Comparison of ENCODE assay signal across 22 cellular contexts in genomic region chr2:65386340-65386739, GRCh38. TPM values are rescaled to one million over a fixed set of nuclear protein-coding genes. Genes with fewer than 3 reads are reported as not detected.
A peak's percentile ranks its signal among the peaks of the same experiment; 100 is the strongest.
DNase-seq lines count a peak whose midpoint lies in the region; ATAC-seq, FAIRE-seq and TF ChIP-seq lines count a peak whose summit lies in the region.
"Had no signal": no experiment of that assay in that cellular context is flagged by ENCODE, and none has a peak within 500 bp of the region (broad histone marks: within the 10 kb centered on the region; RNA-seq: fewer than 3 reads in every experiment).

No MANE protein-coding gene starts in this region.

- ATAC-seq in HCT116 (no peak), GM21528 (IDR thresholded peaks at IDR 0.05; ENCODE audit: low FRiP score, unreplicated experiment) (no peak), GM21825 (IDR thresholded peaks at IDR 0.05; ENCODE audit: unreplicated experiment) (no peak)
- ATAC-seq: T-helper 17 cell had no signal

- H3K9ac ChIP-seq in HCT116 (ENCODE audit: low read length) (no peak overlapping the region), H1 (replicated peaks in 1 of 4; ENCODE audit: extremely low read depth in 1 of 4, low read depth in 3 of 4, low read length in 3 of 4) (no peak overlapping the region)

- H3K23me2 ChIP-seq in H1 (ENCODE audit: low read depth, low read length) = peaks cover 2% of the 10 kb centered on the region; the same call in 1 of the 2 replicates

- H3K9me3 ChIP-seq in HCT116 (ENCODE audit: control insufficient read depth in 1 of 2, insufficient read depth in 1 of 2, low read depth in 1 of 2, low read length in 2 of 2) = no peaks in the 10 kb centered on the region
- H3K9me3 ChIP-seq in OCI-LY7 (ENCODE audit: low read length) = no peaks in the 10 kb centered on the region
- H3K9me3 ChIP-seq in H1 (ENCODE audit: insufficient read depth in 2 of 2, low read depth in 1 of 2, low read length in 1 of 2) = no peaks in the 10 kb centered on the region
- H3K9me3 ChIP-seq in SJCRH30 (replicated peaks) = no peaks in the 10 kb centered on the region
- H3K9me3 ChIP-seq: Peyer's patch had no signal

- no peak overlapping the region for H2BK15ac ChIP-seq in H1 (ENCODE audit: low read length)

- no peaks in the 10 kb centered on the region for H3K36me3 ChIP-seq in HCT116 (ENCODE audit: control insufficient read depth in 1 of 2, insufficient read depth in 2 of 2, low read length in 2 of 2)
- H3K36me3 ChIP-seq in OCI-LY7 (ENCODE audit: insufficient read depth, low read length) = peaks cover 4% of the 10 kb centered on the region; the same call in 1 of the 2 replicates
- H3K36me3 ChIP-seq in H1 (ENCODE audit: control insufficient read depth in 2 of 4, insufficient read depth in 4 of 4, low read length in 3 of 4) = no peaks in the 10 kb centered on the region
- no peaks in the 10 kb centered on the region for H3K36me3 ChIP-seq in SJCRH30
- H3K36me3 ChIP-seq: Peyer's patch had no signal

- no peak overlapping the region for H4K8ac ChIP-seq in H1 (ENCODE audit: extremely low read depth, insufficient read depth, low read length)

- no peak for TF ChIP-seq POLR2A in HCT116 (IDR thresholded peaks at IDR 0.05; ENCODE audit: borderline replicate concordance, extremely low read depth, insufficient read depth, insufficient read length)
- no peak for TF ChIP-seq POLR2A in H1 (IDR thresholded peaks at IDR 0.05; ENCODE audit: control extremely low read depth in 1 of 2, low read depth in 2 of 2, low read length in 2 of 2)

- peaks cover 82 to 92% of the 10 kb centered on the region in 2 experiments for H3K4me1 ChIP-seq in HCT116 (ENCODE audit: control insufficient read depth in 1 of 2, insufficient read depth in 2 of 2, low read length in 2 of 2)
- peaks cover 99% of the 10 kb centered on the region for H3K4me1 ChIP-seq in OCI-LY7 (ENCODE audit: insufficient read depth, low read length, poor library complexity, severe bottlenecking)
- H3K4me1 ChIP-seq in H1 (replicated peaks in 1 of 4; ENCODE audit: control insufficient read depth in 3 of 4, insufficient read depth in 4 of 4, low read length in 3 of 4) = peaks cover 0 to 4% (median 1%) of the 10 kb centered on the region in 4 experiments; a peak in 4 of 7 replicates
- peaks cover 24% of the 10 kb centered on the region for H3K4me1 ChIP-seq in SJCRH30

- CTCF ChIA-PET in HCT116 (lab: Charles Lee) = interaction anchor here (1.0 kb wide), 1 partner anchor 15 kb away, joined by 3 read pairs; no protein-coding TSS in a partner anchor
- CTCF ChIA-PET in OCI-LY7 (lab: Charles Lee; ENCODE audit: unreplicated experiment) = interaction anchor here (1.4 kb wide), 1 partner anchor 11 kb away, joined by 5 read pairs; no protein-coding TSS in a partner anchor
- CTCF ChIA-PET in H1 (lab: Charles Lee; ENCODE audit: partially characterized antibody) = interaction anchor here (0.6 to 1.8 kb wide), 6 partner anchors 10 to 165 kb away, joined by 3 to 6 read pairs (median 4); no protein-coding TSS in a partner anchor

- H4K20me1 ChIP-seq in HCT116 (ENCODE audit: insufficient read depth) = no peaks in the 10 kb centered on the region
- no peaks in the 10 kb centered on the region for H4K20me1 ChIP-seq in OCI-LY7 (ENCODE audit: insufficient read depth, low read length)
- H4K20me1 ChIP-seq in H1 (replicated peaks in 1 of 2; ENCODE audit: control insufficient read depth in 1 of 2, insufficient read depth in 2 of 2, low read length in 2 of 2) = peaks cover 7 to 8% of the 10 kb centered on the region in 2 experiments

- no peak overlapping the region for H2BK5ac ChIP-seq in H1 (ENCODE audit: low read depth, low read length)

- no peak overlapping the region for H2BK12ac ChIP-seq in H1 (ENCODE audit: low read depth, low read length)

- POLR2A ChIA-PET in HCT116 (lab: Charles Lee) = no interaction called here
- POLR2A ChIA-PET in OCI-LY7 (lab: Charles Lee) = interaction anchor here (0.6 to 9.4 kb wide), 24 partner anchors 10 to 1832 kb away, joined by 3 to 104 read pairs (median 5); no protein-coding TSS in a partner anchor
- POLR2A ChIA-PET in H1 (lab: Charles Lee; ENCODE audit: partially characterized antibody) = no interaction called here

- no peak for FAIRE-seq in H1 (lab: Jason Lieb, UNC)
- FAIRE-seq: GM19239 had no signal

- H3K79me1 ChIP-seq in H1 (ENCODE audit: low read depth, low read length) = peaks cover 4% of the 10 kb centered on the region

- peak; percentile 20 for DNase-seq in AG10803 (ENCODE audit: low read depth)
- DNase-seq in HCT116 (ENCODE audit: low read depth, low spot score) = no peak
- DNase-seq in OCI-LY7 (ENCODE audit: low spot score) = no peak
- no peak for DNase-seq in H1 (ENCODE audit: low read depth in 1 of 2, low spot score in 2 of 2)
- DNase-seq in NCI-H1436 treated with DMSO at 0.1 percent for 48 hours (lab: John Stamatoyannopoulos, UW) = no peak
- DNase-seq in SJCRH30 = no peak
- DNase-seq: AML-193; Calu3; CD4-positive, alpha-beta T cell; DMS53; H9; Karpas-422; MM.1S; NCI-H1417 treated with DMSO at 0.1 percent for 48 hours; NCI-H2029 treated with DMSO at 0.1 percent for 48 hours; NCI-H748 treated with DMSO at 0.1 percent for 48 hours; Peyer's patch; Right ventricle myocardium superior; T-helper 17 cell had no signal

- no peak overlapping the region for H4K91ac ChIP-seq in H1 (replicated peaks; ENCODE audit: insufficient read length, low read length)

- H3K4me2 ChIP-seq in HCT116 (ENCODE audit: low read length) (peak overlapping the region; percentile 0; the same call in 1 of the 2 replicates), OCI-LY7 (ENCODE audit: low read length) (peak overlapping the region; percentile 48), H1 (ENCODE audit: insufficient read depth in 1 of 2, low read depth in 2 of 2, low read length in 2 of 2) (no peak overlapping the region)

- no peak overlapping the region for H3K18ac ChIP-seq in H1 (ENCODE audit: extremely low read depth, low read length)

- H3K56ac ChIP-seq in H1 (replicated peaks; ENCODE audit: insufficient read length, low read depth, low read length) = no peak overlapping the region

- no peak overlapping the region for H3K14ac ChIP-seq in H1 (ENCODE audit: insufficient read length)

- H2BK120ac ChIP-seq in H1 (replicated peaks; ENCODE audit: low read depth, low read length) = no peak overlapping the region

- H4K5ac ChIP-seq in H1 (ENCODE audit: insufficient read length, low read depth, low read length) = no peak overlapping the region

- H2AK5ac ChIP-seq in H1 (ENCODE audit: low read depth, low read length) = no peak overlapping the region

- H3K4me3 ChIP-seq in AG10803 (ENCODE audit: low read length) = no peak overlapping the region
- H3K4me3 ChIP-seq in HCT116 (replicated peaks in 1 of 2; ENCODE audit: low read depth in 1 of 2, low read length in 2 of 2) = no peak overlapping the region
- H3K4me3 ChIP-seq in OCI-LY7 (ENCODE audit: low read depth, low read length, poor library complexity, severe bottlenecking) = no peak overlapping the region
- H3K4me3 ChIP-seq in H1 (ENCODE audit: extremely low read depth in 1 of 4, insufficient read depth in 2 of 4, low read depth in 3 of 4, low read length in 4 of 4) = no peak overlapping the region
- no peak overlapping the region for H3K4me3 ChIP-seq in SJCRH30
- H3K4me3 ChIP-seq: Peyer's patch had no signal

- TF ChIP-seq EP300 in H1 (IDR thresholded peaks at IDR 0.05; ENCODE audit: borderline replicate concordance in 1 of 2, low read depth in 2 of 2, low read length in 2 of 2) = no peak

- H3K4ac ChIP-seq in H1 (replicated peaks; ENCODE audit: insufficient read length, low read depth, low read length) = no peak overlapping the region

- H3K9me2 ChIP-seq in HCT116 (ENCODE audit: insufficient read depth) = no peaks in the 10 kb centered on the region
- H3K9me2 ChIP-seq in OCI-LY7 (ENCODE audit: insufficient read depth, low read length) = no peaks in the 10 kb centered on the region

- 90% methylated on average over 3 of the region's 3 CpGs; no CpG with 5 or more reads in 1 of the 2 experiments for WGBS in H1 (ENCODE audit: extremely low coverage in 1 of 2, insufficient coverage in 1 of 2, insufficient read length in 1 of 2, insufficient replicate concordance in 2 of 2, low coverage in 1 of 2, low lambda C conversion rate in 2 of 2, missing lambda C conversion rate in 1 of 2), 2 experiments

- TF ChIP-seq RAD21 in HCT116 (IDR thresholded peaks at IDR 0.05; ENCODE audit: low read depth) = no peak
- no peak for TF ChIP-seq RAD21 in H1 (IDR thresholded peaks at IDR 0.05 in 1 of 2, conservative IDR thresholded peaks at IDR 0.05 in 1 of 2; ENCODE audit: low read depth in 2 of 2, low read length in 2 of 2)

- no peak overlapping the region for H2BK20ac ChIP-seq in H1 (ENCODE audit: low read length)

- H3K27ac ChIP-seq in HCT116 (ENCODE audit: low read depth, low read length) (no peak overlapping the region), OCI-LY7 (ENCODE audit: low read depth, low read length, poor library complexity, severe bottlenecking) (peak overlapping the region; percentile 96), H1 (ENCODE audit: low read depth, low read length) (no peak overlapping the region), SJCRH30 (no peak overlapping the region)
- H3K27ac ChIP-seq: Peyer's patch had no signal

- H3K27me3 ChIP-seq in HCT116 (ENCODE audit: insufficient read depth, low read length) = no peaks in the 10 kb centered on the region
- H3K27me3 ChIP-seq in H1 (replicated peaks in 1 of 4; ENCODE audit: control insufficient read depth in 3 of 4, extremely low read depth in 1 of 4, insufficient read depth in 3 of 4, low read length in 3 of 4) = no peaks in the 10 kb centered on the region
- no peaks in the 10 kb centered on the region for H3K27me3 ChIP-seq in SJCRH30
- H3K27me3 ChIP-seq: Peyer's patch had no signal

- RAD21 ChIA-PET in HCT116 (lab: Charles Lee; ENCODE audit: low non-redundant PET in 1 of 2, low total read pairs in 2 of 2, uncharacterized antibody in 2 of 2, unreplicated experiment in 2 of 2) = no interaction called here

- BruUV-seq in HCT116 (replicated peaks; lab: Mats Ljungman, UMichigan) (no TSS peak), OCI-LY7 (replicated peaks; lab: Mats Ljungman, UMichigan) (no TSS peak)

- no peak overlapping the region for H3K23ac ChIP-seq in H1 (ENCODE audit: insufficient read length)

- no peak overlapping the region for H2AFZ ChIP-seq in HCT116 (ENCODE audit: low read depth, low read length, poor library complexity, severe bottlenecking)
- no peak overlapping the region for H2AFZ ChIP-seq in OCI-LY7 (ENCODE audit: low read length)
- no peak overlapping the region for H2AFZ ChIP-seq in H1 (ENCODE audit: low read length)

- H3K79me2 ChIP-seq in HCT116 (ENCODE audit: insufficient read depth, low read length) = peaks cover 88% of the 10 kb centered on the region
- H3K79me2 ChIP-seq in OCI-LY7 (ENCODE audit: insufficient read depth, low read depth, low read length) = peaks cover 71% of the 10 kb centered on the region; the same call in 1 of the 2 replicates
- peaks cover 0 to 3% of the 10 kb centered on the region in 2 experiments; a peak in 1 of 4 replicates for H3K79me2 ChIP-seq in H1 (ENCODE audit: control insufficient read depth in 1 of 2, insufficient read depth in 2 of 2, low read length in 2 of 2)

- no peak for TF ChIP-seq CTCF in AG10803 (conservative IDR thresholded peaks at IDR 0.05; ENCODE audit: low read length)
- TF ChIP-seq CTCF in HCT116 (IDR thresholded peaks at IDR 0.05 in 2 of 3, conservative IDR thresholded peaks at IDR 0.05 in 1 of 3; ENCODE audit: borderline replicate concordance in 1 of 3, insufficient read depth in 1 of 3, low read depth in 2 of 3, low read length in 2 of 3) = no peak
- no peak for TF ChIP-seq CTCF in OCI-LY7 (conservative IDR thresholded peaks at IDR 0.05; ENCODE audit: low read length)
- TF ChIP-seq CTCF in H1 (IDR thresholded peaks at IDR 0.05; ENCODE audit: control extremely low read depth in 1 of 3, insufficient read depth in 1 of 3, low read depth in 1 of 3, low read length in 3 of 3) = no peak

- intact Hi-C loops in HCT116 (cut with micrococcal nuclease) = no loop called here
- intact Hi-C loops in OCI-LY7 (cut with micrococcal nuclease; ENCODE audit: unreplicated experiment) = no loop called here

RNA-seq across cellular contexts. Expression of gene SPRED2, which starts 46.1 kb away (rescaled TPM):
- 62.6 TPM for total RNA-seq in HCT116 (2021; ENCODE audit: unreplicated experiment)
- polyA plus RNA-seq in HCT116 (2012) = 33.2 and 33.7 TPM in 2 replicates
- total RNA-seq in OCI-LY7 (2014; rRNA removed; shearing (Covaris generic)) = 4.9 and 8.0 TPM in 2 replicates
- 41.9 and 49.1 TPM in 2 replicates for total RNA-seq in OCI-LY7 (2022)
- 22.5 and 25.4 TPM in 2 replicates for total RNA-seq in H1 (2021; fragmentation: NEBNext Ultra II Directional; extraction: Animal tissue kit (Norgen Biotek cat#: 25700))
- 15.3 and 21.0 TPM in 2 replicates for polyA plus RNA-seq in H1 (2011; rRNA removed)
- 9.4 TPM for polyA plus RNA-seq in H1 (2011; cell fraction: cytosol; rRNA removed)
- 14.3 TPM for polyA plus RNA-seq in H1 (2011; cell fraction: nucleus; rRNA removed)
- polyA plus RNA-seq in H1 (2012, experiment 1 of 2) = 13.7 to 15.0 TPM (median 14.4 TPM) in 4 replicates
- polyA plus RNA-seq in H1 (2012, experiment 2 of 2) = 7.6 TPM
- polyA plus RNA-seq in H1 (2013, experiment 1 of 2) = 11.7 TPM
- 11.4 TPM for polyA plus RNA-seq in H1 (2013, experiment 2 of 2)
- 9.2 and 13.0 TPM in 2 replicates for polyA minus RNA-seq in H1 (2011; rRNA and poly(A)+ RNA removed)
- 15.4 TPM for polyA minus RNA-seq in H1 (2011; cell fraction: cytosol; rRNA and poly(A)+ RNA removed)
- 7.6 TPM for polyA minus RNA-seq in H1 (2011; cell fraction: nucleus; rRNA and poly(A)+ RNA removed)
- total RNA-seq in SJCRH30 (2014; rRNA removed; shearing (Covaris generic)) = 20.8 and 22.3 TPM in 2 replicates

Comparison
In these comparisons a context has a peak if more than half of its experiments do, and no peak if none do; other contexts are left out.
1. H3K4me2 ChIP-seq: peak in HCT116 (single experiment) and OCI-LY7 (single experiment); none in H1 (0 of 2).